26 cellular contexts compared by ENCODE assay signal in genomic region chr20:12030470-12030869, GRCh38.
DNase-seq lines count a peak whose midpoint lies in the region; ATAC-seq and TF ChIP-seq lines count a peak whose summit lies in the region.
"Had no signal": no experiment of that assay in that cellular context is flagged by ENCODE, and none has a peak within 500 bp of the region (broad histone marks: within the 10 kb centered on the region; RNA-seq: fewer than 3 reads in every experiment).

No MANE protein-coding gene starts in this region.

- TF ChIP-seq CTCF in left lung (IDR thresholded peaks at IDR 0.05): no peak

- peak; percentile 95 for ATAC-seq in left lung
- ATAC-seq in HG03342 (IDR thresholded peaks at IDR 0.05; ENCODE audit: unreplicated experiment): no peak
- no peak for ATAC-seq in HG03571 (IDR thresholded peaks at IDR 0.05; ENCODE audit: unreplicated experiment)
- ATAC-seq: GM23338; stimulated activated effector memory CD8-positive, alpha-beta T cell treated with anti-CD3 and anti-CD28 coated beads, Interleukin-12 subunit alpha, Interleukin-12 subunit beta, amount 100 ng/mL, for 72 hours had no signal

- H3K4me3 ChIP-seq in left lung: no peak overlapping the region
- H3K4me3 ChIP-seq: adrenal gland, dorsolateral prefrontal cortex, GM23338, Peyer's patch had no signal

- no peaks in the 10 kb centered on the region for H3K4me1 ChIP-seq in left lung
- H3K4me1 ChIP-seq: adrenal gland, Peyer's patch had no signal

- H3K9me3 ChIP-seq in left lung: no peaks in the 10 kb centered on the region
- H3K9me3 ChIP-seq: adrenal gland, Peyer's patch had no signal

- H3K27me3 ChIP-seq in left lung: no peaks in the 10 kb centered on the region
- H3K27me3 ChIP-seq: adrenal gland, dorsolateral prefrontal cortex, Peyer's patch had no signal

- H3K27ac ChIP-seq in left lung: no peak overlapping the region
- H3K27ac ChIP-seq: adrenal gland, dorsolateral prefrontal cortex, Peyer's patch had no signal

- H3K36me3 ChIP-seq in left lung: no peaks in the 10 kb centered on the region
- H3K36me3 ChIP-seq: adrenal gland, Peyer's patch had no signal

- intact Hi-C loops in left lung (cut with DNase I): no loop called here

- DNase-seq in DMS79 (lab: John Stamatoyannopoulos, UW) (peak; percentile 14), NCI-H2029 (lab: John Stamatoyannopoulos, UW) (peak; percentile 72), SHP77 (lab: John Stamatoyannopoulos, UW) (peak; percentile 28 to 38), left lung (no peak), OCI-M1 (lab: John Stamatoyannopoulos, UW) (no peak)
- DNase-seq: activated CD4-positive, alpha-beta memory T cell treated with anti-CD3 and anti-CD28 coated beads, Interleukin-2, amount 10 ng/mL, durations not matched to agents 7 days and 5 days; activated CD8-positive, alpha-beta memory T cell treated with anti-CD3 and anti-CD28 coated beads, Interleukin-2, amount 50 U/mL, for 4 hours; activated naive CD4-positive, alpha-beta T cell treated with anti-CD3 and anti-CD28 coated beads for 36 hours; adrenal gland; C1 segment of cervical spinal cord; COR-L47; dorsolateral prefrontal cortex; foreskin melanocyte; kidney glomerular epithelial cell; mammary epithelial cell; NCI-H1105; NCI-H1930; NCI-H524; nephron progenitor cell; Peyer's patch; SIG-M5; trophoblast cell had no signal

Comparison
In these comparisons a context has a peak if more than half of its experiments do, and no peak if none do; other contexts are left out.
1. DNase-seq: peak in DMS79 (single experiment), NCI-H2029 (single experiment) and SHP77 (2 of 2); none in left lung (0 of 2) and OCI-M1 (single experiment).